ENCODE assay signal across 10 cellular contexts in genomic region chr14:101823081-101823480, GRCh38.
DNase-seq lines count a peak whose midpoint lies in the region; ATAC-seq, FAIRE-seq and TF ChIP-seq lines count a peak whose summit lies in the region.
"Had no signal": no experiment of that assay in that cellular context is flagged by ENCODE, and none has a peak within 500 bp of the region (broad histone marks: within the 10 kb centered on the region; RNA-seq: fewer than 3 reads in every experiment).

No MANE protein-coding gene starts in this region.

- intact Hi-C loops in right lobe of liver (cut with DNase I), result no loop called here
- intact Hi-C loops in HepG2 (cut with micrococcal nuclease; ENCODE audit: unreplicated experiment), result no loop called here

- peaks cover 73% of the 10 kb centered on the region for H3K79me2 ChIP-seq in HepG2 (ENCODE audit: insufficient read depth, low read length)
- H3K79me2 ChIP-seq in astrocyte (ENCODE audit: insufficient read depth, low read length), result peaks cover 98% of the 10 kb centered on the region

- TF ChIP-seq CTCF in right lobe of liver (IDR thresholded peaks at IDR 0.05) (no peak), HepG2 (CRISPR knock-in tag; IDR thresholded peaks at IDR 0.05) (no peak), astrocyte (IDR thresholded peaks at IDR 0.05; ENCODE audit: insufficient read depth, low read depth, low read length) (no peak), osteocyte (IDR thresholded peaks at IDR 0.05) (no peak)

- H3K4me3 Mint-ChIP-seq in astrocyte (ENCODE audit: unreplicated experiment) (no peak overlapping the region), osteocyte (ENCODE audit: unreplicated experiment) (no peak overlapping the region)

- H3K36me3 Mint-ChIP-seq in astrocyte (ENCODE audit: low read depth, unreplicated experiment), result peaks cover 13% of the 10 kb centered on the region
- peaks cover 28% of the 10 kb centered on the region for H3K36me3 Mint-ChIP-seq in osteocyte (ENCODE audit: unreplicated experiment)

- no peak overlapping the region for H3K4me3 ChIP-seq in right lobe of liver
- H3K4me3 ChIP-seq in HepG2 (replicated peaks in 1 of 3; ENCODE audit: insufficient read depth in 1 of 3, low read depth in 2 of 3, low read length in 3 of 3), result no peak overlapping the region
- H3K4me3 ChIP-seq in astrocyte (ENCODE audit: insufficient read depth, low read depth, low read length), result no peak overlapping the region
- H3K4me3 ChIP-seq in mucosa of stomach (ENCODE audit: low read length), result no peak overlapping the region
- H3K4me3 ChIP-seq: SJSA1 had no signal

- H3K36me3 ChIP-seq in right lobe of liver, result no peaks in the 10 kb centered on the region
- H3K36me3 ChIP-seq in HepG2 (replicated peaks in 1 of 2; ENCODE audit: control insufficient read depth in 1 of 2, insufficient read depth in 2 of 2, low read length in 2 of 2), result peaks cover 6 to 35% of the 10 kb centered on the region in 2 experiments
- peaks cover 5% of the 10 kb centered on the region for H3K36me3 ChIP-seq in astrocyte (ENCODE audit: insufficient read depth, low read length)
- no peaks in the 10 kb centered on the region for H3K36me3 ChIP-seq in mucosa of stomach (ENCODE audit: control insufficient read depth, insufficient read depth, low read length)

- no peak for TF ChIP-seq RAD21 in HepG2 (CRISPR knock-in tag; IDR thresholded peaks at IDR 0.05)

- H3K9ac ChIP-seq in HepG2 (ENCODE audit: insufficient read depth, low read depth, low read length), result no peak overlapping the region
- H3K9ac ChIP-seq in astrocyte (ENCODE audit: low read length), result no peak overlapping the region
- peak overlapping the region; percentile 55 for H3K9ac ChIP-seq in mucosa of stomach (ENCODE audit: low read length)

- no peaks in the 10 kb centered on the region for H3K27me3 Mint-ChIP-seq in astrocyte (ENCODE audit: low read depth, unreplicated experiment)
- no peaks in the 10 kb centered on the region for H3K27me3 Mint-ChIP-seq in osteocyte (ENCODE audit: unreplicated experiment)

- TF ChIP-seq EP300 in HepG2 (IDR thresholded peaks at IDR 0.05; ENCODE audit: low read depth in 2 of 2, low read length in 2 of 2) (no peak), HepG2 (CRISPR knock-in tag; IDR thresholded peaks at IDR 0.05; ENCODE audit: borderline replicate concordance) (no peak)

- H3K9me3 Mint-ChIP-seq in astrocyte (ENCODE audit: unreplicated experiment), result no peaks in the 10 kb centered on the region
- H3K9me3 Mint-ChIP-seq in osteocyte (ENCODE audit: unreplicated experiment), result no peaks in the 10 kb centered on the region

- ATAC-seq in right lobe of liver (no peak), HepG2 (no peak), GM18870 (IDR thresholded peaks at IDR 0.05; ENCODE audit: unreplicated experiment) (no peak)

- H3K4me1 ChIP-seq in right lobe of liver (no peaks in the 10 kb centered on the region), HepG2 (ENCODE audit: insufficient read depth, low read length) (no peaks in the 10 kb centered on the region), astrocyte (ENCODE audit: insufficient read depth, low read length) (no peaks in the 10 kb centered on the region), mucosa of stomach (ENCODE audit: control insufficient read depth, insufficient read depth, low read length) (peaks cover 20% of the 10 kb centered on the region)
- H3K4me1 ChIP-seq: SJSA1 had no signal

- DNase-seq in right lobe of liver (no peak), HepG2 (ENCODE audit: low spot score) (no peak), astrocyte (ENCODE audit: low read depth) (no peak), osteocyte (ENCODE audit: extremely low spot score, unreplicated experiment) (no peak), AG08395 (ENCODE audit: low spot score) (no peak), NOMO-1 treated with dmso at 0.1 percent for 144 hours (lab: John Stamatoyannopoulos, UW; ENCODE audit: unreplicated experiment) (no peak)

- WGBS in right lobe of liver (ENCODE audit: insufficient coverage, low coverage, low lambda C conversion rate, missing lambda C conversion rate), result 71% methylated on average over 9 of the region's 9 CpGs
- WGBS in HepG2 (ENCODE audit: low lambda C conversion rate), result 92% methylated on average over 9 of the region's 9 CpGs

- no peak overlapping the region for H2AFZ ChIP-seq in HepG2 (ENCODE audit: low read length)
- H2AFZ ChIP-seq in astrocyte (ENCODE audit: low read depth, low read length), result no peak overlapping the region

- H3K27me3 ChIP-seq in right lobe of liver (no peaks in the 10 kb centered on the region), HepG2 (ENCODE audit: control insufficient read depth in 1 of 2, insufficient read depth in 2 of 2, low read length in 2 of 2) (no peaks in the 10 kb centered on the region), astrocyte (ENCODE audit: insufficient read depth, low read length) (no peaks in the 10 kb centered on the region), mucosa of stomach (ENCODE audit: control insufficient read depth, insufficient read depth, low read length) (no peaks in the 10 kb centered on the region)
- H3K27me3 ChIP-seq: SJSA1 had no signal

- H3K4me1 Mint-ChIP-seq in astrocyte (ENCODE audit: low read depth, unreplicated experiment), result peaks cover 24% of the 10 kb centered on the region
- peaks cover 10% of the 10 kb centered on the region for H3K4me1 Mint-ChIP-seq in osteocyte (ENCODE audit: unreplicated experiment)

- in situ Hi-C loops in HepG2 (cut with HindIII; ENCODE audit: extremely low pct_ligation_motif_present, low pct_unique_long_range_greater_than_20kb), result no loop called here

- H3K9me3 ChIP-seq in right lobe of liver (no peaks in the 10 kb centered on the region), HepG2 (ENCODE audit: low read length) (no peaks in the 10 kb centered on the region), astrocyte (ENCODE audit: insufficient read depth, low read depth, low read length) (no peaks in the 10 kb centered on the region), mucosa of stomach (ENCODE audit: control insufficient read depth, low read length) (no peaks in the 10 kb centered on the region)
- H3K9me3 ChIP-seq: SJSA1 had no signal

- TF ChIP-seq POLR2A in right lobe of liver (IDR thresholded peaks at IDR 0.05) (no peak), HepG2 (IDR thresholded peaks at IDR 0.05; ENCODE audit: insufficient read depth in 1 of 2, low read depth in 2 of 2, low read length in 2 of 2) (no peak)

- H3K27ac ChIP-seq in right lobe of liver (peak overlapping the region in 2 of 3 donors; percentile 8 to 67), HepG2 (ENCODE audit: extremely low read length, insufficient read depth, low read length) (no peak overlapping the region), astrocyte (ENCODE audit: low read depth, low read length) (no peak overlapping the region)
- H3K27ac ChIP-seq: SJSA1 had no signal

- H3K4me2 ChIP-seq in HepG2 (ENCODE audit: low read depth, low read length) (no peak overlapping the region), astrocyte (ENCODE audit: low read length) (peak overlapping the region; percentile 19)

- H3K27ac Mint-ChIP-seq in astrocyte (ENCODE audit: unreplicated experiment) (no peak overlapping the region), osteocyte (ENCODE audit: unreplicated experiment) (no peak overlapping the region)

- CTCF ChIA-PET in HepG2 (lab: Yijun Ruan, JAX; ENCODE audit: low intra/inter-chr PET ratio, low total read pairs), result no interaction called here

- no TSS peak for BruUV-seq in HepG2 (replicated peaks; lab: Mats Ljungman, UMichigan)

- POLR2A ChIA-PET in HepG2 (lab: Yijun Ruan, JAX), result no interaction called here

- FAIRE-seq in HepG2 (lab: Jason Lieb, UNC) (no peak), astrocyte (lab: Jason Lieb, UNC) (no peak)
- FAIRE-seq: D721Med had no signal

- H4K20me1 ChIP-seq in HepG2 (ENCODE audit: insufficient read depth, low read length), result 0 out of 2 replicates have a peak, but pooled peaks cover 3% of the 10 kb centered on the region
- H4K20me1 ChIP-seq in astrocyte (ENCODE audit: insufficient read depth, low read length), result peaks cover 86% of the 10 kb centered on the region

TF ChIP-seq in HepG2, 621 proteins besides CTCF, POLR2A, EP300 and RAD21:
- no peak for TF ChIP-seq ZNF335 (CRISPR knock-in tag; IDR thresholded peaks at IDR 0.05)
- no peak for TF ChIP-seq NCOA5 (CRISPR knock-in tag; IDR thresholded peaks at IDR 0.05)
- TF ChIP-seq ZBTB38 (CRISPR knock-in tag; IDR thresholded peaks at IDR 0.05), result no peak
- TF ChIP-seq ZNF430 (CRISPR knock-in tag; IDR thresholded peaks at IDR 0.05), result no peak
- TF ChIP-seq PHB2 (IDR thresholded peaks at IDR 0.05; ENCODE audit: partially characterized antibody), result no peak

Comparison
In these comparisons a context has a peak if more than half of its experiments do, and no peak if none do; other contexts are left out.
1. H3K27ac ChIP-seq: peak in right lobe of liver (2 of 3); none in HepG2 (single experiment) and astrocyte (single experiment).